ENCODE assay signal across 8 cellular contexts in genomic region chr6:139135578-139136545, GRCh38.
DNase-seq lines count a peak whose midpoint lies in the region; ATAC-seq and TF ChIP-seq lines count a peak whose summit lies in the region.

No MANE protein-coding gene starts in this region.

- in situ Hi-C loops in astrocyte of the spinal cord (cut with HindIII; ENCODE audit: low sequenced_read_pairs): no loop called here

- ATAC-seq in GM19324 (IDR thresholded peaks at IDR 0.05; ENCODE audit: low FRiP score, unreplicated experiment) (peak; percentile 35), HG03439 (IDR thresholded peaks at IDR 0.05; ENCODE audit: unreplicated experiment) (peak; percentile 35)

- H3K4me3 ChIP-seq in astrocyte of the spinal cord (ENCODE audit: low read depth, low read length) (peak overlapping the region; percentile 55), retinal pigment epithelial cell (ENCODE audit: low read length) (peak overlapping the region; percentile 82)

- DNase-seq in Ammon's horn (ENCODE audit: low spot score): peak; percentile 63
- DNase-seq in T follicular helper cell (ENCODE audit: low read depth): peak; percentile 35
- peak; percentile 47 for DNase-seq in astrocyte of the spinal cord (ENCODE audit: low read depth, low spot score)
- peak in 36 of 51 donors; percentile 7 to 68 (median 27) for DNase-seq in hypothalamus (lab: John Stamatoyannopoulos, UW)
- no peak for DNase-seq in retinal pigment epithelial cell (ENCODE audit: low read depth)
- DNase-seq in GOT3 (lab: John Stamatoyannopoulos, UW): no peak

- TF ChIP-seq CTCF in astrocyte of the spinal cord (IDR thresholded peaks at IDR 0.05; ENCODE audit: low read depth, low read length): no peak
- TF ChIP-seq CTCF in retinal pigment epithelial cell (conservative IDR thresholded peaks at IDR 0.05; ENCODE audit: low read depth, low read length): no peak

Comparison
In these comparisons a context has a peak if more than half of its experiments do, and no peak if none do; other contexts are left out.
1. DNase-seq: peak in Ammon's horn (single experiment), T follicular helper cell (single experiment), astrocyte of the spinal cord (single experiment) and hypothalamus (36 of 51); none in retinal pigment epithelial cell (single experiment) and GOT3 (single experiment).